ENCODE assay signal across 1 cellular context in genomic region chr17:76385892-76386786, GRCh38.
TF ChIP-seq lines count a peak whose summit lies in the region.

No MANE protein-coding gene starts in this region.

TF ChIP-seq in K562, 482 proteins besides CTCF, POLR2A, EP300 and RAD21 (continued from another document and continues in another):
- TF ChIP-seq ZNF639 (CRISPR knock-in tag; conservative IDR thresholded peaks at IDR 0.05 in 1 of 2, IDR thresholded peaks at IDR 0.05 in 1 of 2) (peak in 1 of 2 experiments; percentile 61; a peak in 1 of 4 replicates), HDAC1 (IDR thresholded peaks at IDR 0.05) (0 out of 4 replicates have a peak, but pooled peaks of 1 of the 2 experiments have one; percentile 10), ETV1 (tag; conservative IDR thresholded peaks at IDR 0.05; ENCODE audit: low read depth) (peak; percentile 68; the same call in 1 of the 2 replicates), ZNF311 (CRISPR knock-in tag; IDR thresholded peaks at IDR 0.05) (peak; percentile 20; the same call in 1 of the 2 replicates), CREM (IDR thresholded peaks at IDR 0.05; ENCODE audit: low read depth) (peak; percentile 54; the same call in 1 of the 2 replicates), CBX2 (IDR thresholded peaks at IDR 0.05; ENCODE audit: insufficient read depth, low read length, poor library complexity, severe bottlenecking) (no peak), RFX5 (IDR thresholded peaks at IDR 0.05; ENCODE audit: low read depth, low read length) (no peak), DEAF1 (CRISPR knock-in tag; IDR thresholded peaks at IDR 0.05) (peak; percentile 34; the same call in 1 of the 2 replicates), MCM7 (IDR thresholded peaks at IDR 0.05) (no peak), XRCC5 (IDR thresholded peaks at IDR 0.05; ENCODE audit: low read depth, low read length) (peak; percentile 94), SMARCB1 (IDR thresholded peaks at IDR 0.05; ENCODE audit: insufficient read length, low read depth) (no peak), E4F1 (CRISPR knock-in tag; IDR thresholded peaks at IDR 0.05; ENCODE audit: borderline replicate concordance) (no peak), ASH1L (IDR thresholded peaks at IDR 0.05; ENCODE audit: borderline replicate concordance, low read depth, partially characterized antibody) (peak; percentile 19), ZNF217 (CRISPR knock-in tag; IDR thresholded peaks at IDR 0.05) (peak; percentile 83; the same call in 1 of the 2 replicates), ZFP30 (CRISPR knock-in tag; IDR thresholded peaks at IDR 0.05; ENCODE audit: borderline replicate concordance) (no peak), ZHX1 (conservative IDR thresholded peaks at IDR 0.05; ENCODE audit: low read length) (no peak), RUNX1 (IDR thresholded peaks at IDR 0.05; ENCODE audit: low read depth) (no peak), FOXM1 (IDR thresholded peaks at IDR 0.05; ENCODE audit: low read depth) (no peak), FOXM1 (CRISPR knock-in tag; IDR thresholded peaks at IDR 0.05; ENCODE audit: low read depth) (peak; percentile 87), PBX2 (CRISPR knock-in tag; IDR thresholded peaks at IDR 0.05; ENCODE audit: low read depth) (no peak), PBX2 (tag; conservative IDR thresholded peaks at IDR 0.05; ENCODE audit: low read depth) (no peak), GTF2A2 (tag; IDR thresholded peaks at IDR 0.05) (no peak), MBD2 (IDR thresholded peaks at IDR 0.05; ENCODE audit: borderline replicate concordance, low read depth) (no peak), ZBTB8A (IDR thresholded peaks at IDR 0.05; ENCODE audit: partially characterized antibody) (no peak), EGR1 (conservative IDR thresholded peaks at IDR 0.05) (0 out of 2 replicates have a peak, but pooled peaks have one; percentile 6), TFE3 (CRISPR knock-in tag; IDR thresholded peaks at IDR 0.05) (peak; percentile 68), POLR2G (IDR thresholded peaks at IDR 0.05; ENCODE audit: low read depth, low read length) (peak; percentile 74), THAP7 (CRISPR knock-in tag; IDR thresholded peaks at IDR 0.05) (no peak), ZBED1 (IDR thresholded peaks at IDR 0.05) (0 out of 2 replicates have a peak, but pooled peaks have one; percentile 37), THRA (IDR thresholded peaks at IDR 0.05) (no peak), KDM2B (CRISPR knock-in tag; IDR thresholded peaks at IDR 0.05) (no peak), TSC22D4 (tag; IDR thresholded peaks at IDR 0.05) (no peak), PURB (CRISPR knock-in tag; IDR thresholded peaks at IDR 0.05; ENCODE audit: low read depth) (no peak), NR2C2 (CRISPR knock-in tag; IDR thresholded peaks at IDR 0.05) (0 out of 2 replicates have a peak, but pooled peaks have one; percentile 38), NR2C2 (tag; IDR thresholded peaks at IDR 0.05) (peak; percentile 61), TGIF2 (CRISPR knock-in tag; IDR thresholded peaks at IDR 0.05) (peak; percentile 94; the same call in 1 of the 2 replicates), CREBBP (IDR thresholded peaks at IDR 0.05; ENCODE audit: low read depth, low read length) (no peak), ATF3 (IDR thresholded peaks at IDR 0.05) (no peak), ATF3 (CRISPR knock-in tag; conservative IDR thresholded peaks at IDR 0.05) (peak; percentile 41; the same call in 1 of the 2 replicates), WHSC1 (IDR thresholded peaks at IDR 0.05; ENCODE audit: low read length) (no peak), FOXP1 (CRISPR knock-in tag; IDR thresholded peaks at IDR 0.05) (peak; percentile 96), MAX (CRISPR knock-in tag; IDR thresholded peaks at IDR 0.05) (peak; percentile 98), TEAD1 (CRISPR knock-in tag; IDR thresholded peaks at IDR 0.05) (peak in 1 of 2 experiments; percentile 84; a peak in 1 of 4 replicates), RAD51 (IDR thresholded peaks at IDR 0.05; ENCODE audit: borderline replicate concordance, low read depth) (peak; percentile 73; the same call in 1 of the 2 replicates), ZNF586 (CRISPR knock-in tag; conservative IDR thresholded peaks at IDR 0.05) (no peak), ZNF263 (CRISPR knock-in tag; IDR thresholded peaks at IDR 0.05; ENCODE audit: borderline replicate concordance) (peak; percentile 67)
